In the genomic region with DNA sequence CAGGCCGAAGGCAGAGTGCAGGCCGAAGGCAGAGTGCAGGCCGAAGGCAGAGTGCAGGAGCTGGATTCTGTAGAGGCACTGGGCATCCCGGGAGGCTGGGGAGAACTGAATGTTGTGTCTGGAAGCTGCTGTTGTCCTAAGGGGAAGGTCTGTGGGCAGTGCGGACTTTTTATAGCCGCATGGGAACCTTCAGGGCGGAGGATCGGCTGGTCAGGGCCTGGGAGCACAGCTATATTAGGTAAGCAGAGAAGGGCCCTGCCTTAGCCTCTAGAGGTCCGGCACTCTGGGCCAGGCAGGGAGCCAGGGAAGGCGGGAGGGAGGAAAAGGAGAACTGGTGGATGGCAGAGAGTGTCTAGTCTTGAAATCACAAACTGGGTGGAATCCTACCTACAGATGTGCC, we compare ENCODE assay signal across 22 cellular contexts. TPM values are rescaled to one million over a fixed set of nuclear protein-coding genes. Genes with fewer than 3 reads are reported as not detected.
DNase-seq lines count a peak whose midpoint lies in the region; ATAC-seq and TF ChIP-seq lines count a peak whose summit lies in the region.
"Had no signal": no experiment of that assay in that cellular context is flagged by ENCODE, and none has a peak within 500 bp of the region (broad histone marks: within the 10 kb centered on the region; RNA-seq: fewer than 3 reads in every experiment).

No MANE protein-coding gene starts in this region.

- H3K9me3 Mint-ChIP-seq in stimulated activated naive B cell treated with anti-CD40 and anti-IgM and Interleukin-4, amounts not matched to agents 10 μg/mL and 1 μg/mL and 100 μg/mL, for 72 hours, result no peaks in the 10 kb centered on the region
- no peaks in the 10 kb centered on the region for H3K9me3 Mint-ChIP-seq in type B pancreatic cell
- H3K9me3 Mint-ChIP-seq: activated CD4-positive, alpha-beta T cell treated with anti-CD3 and anti-CD28 coated beads, Interleukin-2, amount 10 ng/mL, durations not matched to agents 7 days and 5 days; activated naive CD4-positive, alpha-beta T cell treated with anti-CD3 and anti-CD28 coated beads, Interleukin-2, amount 10 ng/mL, durations not matched to agents 7 days and 5 days; nephron progenitor cell; T-cell had no signal

- H3K36me3 Mint-ChIP-seq in stimulated activated naive B cell treated with anti-CD40 and anti-IgM and Interleukin-4, amounts not matched to agents 10 μg/mL and 1 μg/mL and 100 μg/mL, for 72 hours, result no peaks in the 10 kb centered on the region
- no peaks in the 10 kb centered on the region for H3K36me3 Mint-ChIP-seq in type B pancreatic cell
- H3K36me3 Mint-ChIP-seq: activated naive CD4-positive, alpha-beta T cell treated with anti-CD3 and anti-CD28 coated beads, Interleukin-2, amount 10 ng/mL, durations not matched to agents 7 days and 5 days; T-cell had no signal

- no peak for TF ChIP-seq POLR2A in esophagus squamous epithelium (IDR thresholded peaks at IDR 0.05)

- H3K27ac Mint-ChIP-seq in stimulated activated naive B cell treated with anti-CD40 and anti-IgM and Interleukin-4, amounts not matched to agents 10 μg/mL and 1 μg/mL and 100 μg/mL, for 72 hours, result peak overlapping the region; percentile 31
- no peak overlapping the region for H3K27ac Mint-ChIP-seq in type B pancreatic cell
- H3K27ac Mint-ChIP-seq: activated CD4-positive, alpha-beta T cell treated with anti-CD3 and anti-CD28 coated beads, Interleukin-2, amount 10 ng/mL, durations not matched to agents 7 days and 5 days; activated naive CD4-positive, alpha-beta T cell treated with anti-CD3 and anti-CD28 coated beads, Interleukin-2, amount 10 ng/mL, durations not matched to agents 7 days and 5 days; nephron progenitor cell; T-cell had no signal

- H3K4me1 Mint-ChIP-seq in stimulated activated naive B cell treated with anti-CD40 and anti-IgM and Interleukin-4, amounts not matched to agents 10 μg/mL and 1 μg/mL and 100 μg/mL, for 72 hours, result peaks cover 3 to 7% of the 10 kb centered on the region in 2 donors
- H3K4me1 Mint-ChIP-seq in type B pancreatic cell (ENCODE audit: unreplicated experiment), result peaks cover 27% of the 10 kb centered on the region

- no peak for ATAC-seq in stimulated activated naive B cell treated with anti-CD40 and anti-IgM and Interleukin-4, amounts not matched to agents 10 μg/mL and 1 μg/mL and 100 μg/mL, for 72 hours (replicated peaks)
- ATAC-seq in HG02870 (IDR thresholded peaks at IDR 0.05; ENCODE audit: unreplicated experiment), result no peak
- ATAC-seq in GM19351 (IDR thresholded peaks at IDR 0.05; ENCODE audit: unreplicated experiment), result no peak
- ATAC-seq: A549, T-cell had no signal

- no peaks in the 10 kb centered on the region for H3K9me3 ChIP-seq in esophagus squamous epithelium
- H3K9me3 ChIP-seq: A549 had no signal

- H3K36me3 ChIP-seq in H7 (replicated peaks; ENCODE audit: control insufficient read depth, insufficient read depth, low read length) (no peaks in the 10 kb centered on the region), esophagus squamous epithelium (no peaks in the 10 kb centered on the region)

- 52 to 70% methylated on average over 9 of the region's 10 CpGs for WGBS in esophagus squamous epithelium, 2 donors

- peak overlapping the region; percentile 51 to 85 (median 71) for H3K27ac ChIP-seq in esophagus squamous epithelium
- H3K27ac ChIP-seq: A549, C4-2B, epithelial cell of prostate had no signal

- DNase-seq in H7 (peak; percentile 29), esophagus squamous epithelium (lab: John Stamatoyannopoulos, UW) (no peak), myocyte (ENCODE audit: low read depth) (peak; percentile 43), NCI-H2227 (lab: John Stamatoyannopoulos, UW; ENCODE audit: unreplicated experiment) (no peak), type B pancreatic cell (ENCODE audit: extremely low spot score, unreplicated experiment) (no peak)
- no peak for DNase-seq in stimulated activated naive B cell treated with anti-CD40 and anti-IgM and Interleukin-4, amounts not matched to agents 10 μg/mL and 1 μg/mL and 100 μg/mL, for 72 hours
- DNase-seq: activated CD4-positive, alpha-beta T cell treated with anti-CD3 and anti-CD28 coated beads, Interleukin-2, amount 10 ng/mL, durations not matched to agents 7 days and 5 days; activated naive CD4-positive, alpha-beta T cell treated with anti-CD3 and anti-CD28 coated beads, Interleukin-2, amount 10 ng/mL, durations not matched to agents 7 days and 5 days; GDM1; NCI-H2107; NCI-H526 treated with DMSO at 0.1 percent for 48 hours; nephron progenitor cell; retina; stimulated activated naive CD4-positive, alpha-beta T cell; T-cell; trophoblast cell had no signal

- no peak for TF ChIP-seq CTCF in esophagus squamous epithelium (IDR thresholded peaks at IDR 0.05)
- TF ChIP-seq CTCF in type B pancreatic cell (conservative IDR thresholded peaks at IDR 0.05), result no peak

- H3K27me3 ChIP-seq in H7 (ENCODE audit: control insufficient read depth, insufficient read depth, low read length), result peaks cover 2% of the 10 kb centered on the region; the same call in 1 of the 2 replicates
- peaks cover 0 to 26% (median under 1%) of the 10 kb centered on the region in 4 donors for H3K27me3 ChIP-seq in esophagus squamous epithelium

- intact Hi-C loops in esophagus squamous epithelium (cut with DNase I), result no loop called here

- H3K4me3 ChIP-seq in H7 (ENCODE audit: insufficient read depth, low read depth, low read length) (no peak overlapping the region), esophagus squamous epithelium (no peak overlapping the region)
- H3K4me3 ChIP-seq: A549 had no signal

- peaks cover 1 to 31% (median 2%) of the 10 kb centered on the region in 3 donors for H3K4me1 ChIP-seq in esophagus squamous epithelium

- peaks cover 25 to 37% of the 10 kb centered on the region in 2 donors for H3K27me3 Mint-ChIP-seq in stimulated activated naive B cell treated with anti-CD40 and anti-IgM and Interleukin-4, amounts not matched to agents 10 μg/mL and 1 μg/mL and 100 μg/mL, for 72 hours
- H3K27me3 Mint-ChIP-seq in type B pancreatic cell, result peaks cover 31% of the 10 kb centered on the region

- no peak overlapping the region for H3K4me3 Mint-ChIP-seq in stimulated activated naive B cell treated with anti-CD40 and anti-IgM and Interleukin-4, amounts not matched to agents 10 μg/mL and 1 μg/mL and 100 μg/mL, for 72 hours
- H3K4me3 Mint-ChIP-seq in type B pancreatic cell, result no peak overlapping the region
- H3K4me3 Mint-ChIP-seq: activated CD4-positive, alpha-beta T cell treated with anti-CD3 and anti-CD28 coated beads, Interleukin-2, amount 10 ng/mL, durations not matched to agents 7 days and 5 days; activated naive CD4-positive, alpha-beta T cell treated with anti-CD3 and anti-CD28 coated beads, Interleukin-2, amount 10 ng/mL, durations not matched to agents 7 days and 5 days; nephron progenitor cell; T-cell had no signal

RNA-seq across cellular contexts. Expression of a gene that starts 14.2 kb away (rescaled TPM):
- total RNA-seq in H7 (2014; rRNA removed; shearing (Covaris generic)), result 4.4 and 6.0 TPM in 2 replicates
- 1 to 10 TPM in 2 of 4 donors, under 1 TPM in 2; 0.19 to 2.4 (median 1.3) TPM for total RNA-seq in esophagus squamous epithelium
- not detected in 2 replicates for total RNA-seq in myocyte
- not detected for polyA plus RNA-seq in myocyte (2012)
- 0.26 and 0.56 TPM in 2 replicates for total RNA-seq in type B pancreatic cell (ENCODE audit: low replicate concordance)
- total RNA-seq: H4, T-cell had no signal

RNA-seq across cellular contexts. Expression of a gene that starts 32.3 kb away (rescaled TPM):
- 142 and 181 TPM in 2 replicates for total RNA-seq in H7 (2014; rRNA removed; shearing (Covaris generic))
- 10 to 100 TPM; 20.7 to 48.9 (median 34.3) TPM for total RNA-seq in esophagus squamous epithelium
- 95.0 and 115 TPM in 2 replicates for total RNA-seq in myocyte
- polyA plus RNA-seq in myocyte (2012), result 75.7 TPM
- total RNA-seq in type B pancreatic cell (ENCODE audit: low replicate concordance), result 168 and 172 TPM in 2 replicates

RNA-seq across cellular contexts. Expression of a gene that starts 55.6 kb away (rescaled TPM):
- 15.8 and 26.4 TPM in 2 replicates for total RNA-seq in H7 (2014; rRNA removed; shearing (Covaris generic))
- total RNA-seq in esophagus squamous epithelium (10 to 100 TPM in 3 of 4 donors, 1 to 10 TPM in 1; 6.4 to 23.3 (median 12.4) TPM), myocyte (7.8 and 9.3 TPM in 2 replicates), type B pancreatic cell (ENCODE audit: low replicate concordance) (39.2 and 57.2 TPM in 2 replicates)
- 20.8 TPM for polyA plus RNA-seq in myocyte (2012)

Comparison
In these comparisons a context has a peak if more than half of its experiments do, and no peak if none do; other contexts are left out.
1. DNase-seq: peak in H7 (single experiment) and myocyte (single experiment); none in esophagus squamous epithelium (single experiment), stimulated activated naive B cell treated with anti-CD40 and anti-IgM and Interleukin-4, amounts not matched to agents 10 μg/mL and 1 μg/mL and 100 μg/mL, for 72 hours (single experiment), NCI-H2227 (single experiment) and type B pancreatic cell (single experiment).